1 cellular context compared by ENCODE assay signal in genomic region chr9:35681341-35682002, GRCh38.
TF ChIP-seq lines count a peak whose summit lies in the region.

No MANE protein-coding gene starts in this region.

TF ChIP-seq in WTC11, 78 proteins besides CTCF, POLR2A, EP300 and RAD21:
- TF ChIP-seq PRRX2 (CRISPR knock-in tag; IDR thresholded peaks at IDR 0.05) (no peak), SP1 (CRISPR knock-in tag; conservative IDR thresholded peaks at IDR 0.05) (no peak), TCF7 (CRISPR knock-in tag; IDR thresholded peaks at IDR 0.05; ENCODE audit: low read depth) (no peak)
